Comparison of ENCODE assay signal across 8 cellular contexts in genomic region chr2:36356990-36357505, GRCh38. TPM values are rescaled to one million over a fixed set of nuclear protein-coding genes. Genes with fewer than 3 reads are reported as not detected.
A peak's percentile ranks its signal among the peaks of the same experiment; 100 is the strongest.
DNase-seq lines count a peak whose midpoint lies in the region; ATAC-seq and TF ChIP-seq lines count a peak whose summit lies in the region.

No MANE protein-coding gene starts in this region.

- H3K9me3 ChIP-seq in SJSA1 (replicated peaks) (no peaks in the 10 kb centered on the region), duodenal mucosa (ENCODE audit: control insufficient read depth in 1 of 2, low read length in 2 of 2) (no peaks in the 10 kb centered on the region), mucosa of rectum (ENCODE audit: control insufficient read depth in 2 of 2, low read length in 2 of 2) (no peaks in the 10 kb centered on the region), tibial artery (no peaks in the 10 kb centered on the region)

- ATAC-seq in HG02852 (IDR thresholded peaks at IDR 0.05; ENCODE audit: unreplicated experiment): peak; percentile 11

- H3K27me3 ChIP-seq in SJSA1 (replicated peaks): no peaks in the 10 kb centered on the region
- H3K27me3 ChIP-seq in duodenal mucosa (ENCODE audit: control insufficient read depth in 1 of 2, insufficient read depth in 2 of 2, low read length in 2 of 2): no peaks in the 10 kb centered on the region
- H3K27me3 ChIP-seq in mucosa of rectum (ENCODE audit: control insufficient read depth in 2 of 2, insufficient read depth in 2 of 2, low read length in 2 of 2): no peaks in the 10 kb centered on the region
- no peaks in the 10 kb centered on the region for H3K27me3 ChIP-seq in tibial artery

- in situ Hi-C loops in GM13977 (cut with MboI; ENCODE audit: low pct_unique_long_range_greater_than_20kb, low sequenced_read_pairs, unreplicated experiment): loop anchor here (25.0 kb wide), 1 partner anchor 305 kb away; no protein-coding TSS in a partner anchor

- H3K36me3 ChIP-seq in SJSA1: peaks cover 67% of the 10 kb centered on the region
- no peaks in the 10 kb centered on the region for H3K36me3 ChIP-seq in duodenal mucosa (ENCODE audit: control insufficient read depth in 1 of 2, insufficient read depth in 2 of 2, low read length in 2 of 2)
- no peaks in the 10 kb centered on the region for H3K36me3 ChIP-seq in mucosa of rectum (ENCODE audit: control insufficient read depth in 2 of 2, insufficient read depth in 2 of 2, low read length in 2 of 2)
- no peaks in the 10 kb centered on the region for H3K36me3 ChIP-seq in tibial artery

- DNase-seq in NCI-H748 (lab: John Stamatoyannopoulos, UW; ENCODE audit: unreplicated experiment): peak; percentile 31
- DNase-seq in NCI-H748 treated with DMSO at 0.1 percent for 48 hours (lab: John Stamatoyannopoulos, UW): no peak
- DNase-seq in SJSA1 (ENCODE audit: low read depth in 1 of 2, low spot score in 2 of 2): peak in 1 of 2 experiments; percentile 57
- no peak for DNase-seq in tibial artery
- no peak for DNase-seq in GM13977 (ENCODE audit: low spot score)

- H3K4me3 ChIP-seq in SJSA1 (peak overlapping the region; percentile 92), duodenal mucosa (ENCODE audit: low read depth in 1 of 2, low read length in 2 of 2) (peak overlapping the region; percentile 80 to 90), mucosa of rectum (ENCODE audit: low read length in 2 of 2) (peak overlapping the region; percentile 73 to 89), tibial artery (peak overlapping the region; percentile 94)

- intact Hi-C loops in tibial artery (cut with DNase I; ENCODE audit: low total_unique reads): loop anchor here (5.0 kb wide), 1 partner anchor 100 kb away; no protein-coding TSS in a partner anchor

- H3K4me1 ChIP-seq in SJSA1 (replicated peaks) (peaks cover 58% of the 10 kb centered on the region), duodenal mucosa (ENCODE audit: control insufficient read depth in 1 of 2, insufficient read depth in 2 of 2, low read length in 2 of 2) (peaks cover 30 to 31% of the 10 kb centered on the region in 2 donors), mucosa of rectum (ENCODE audit: control insufficient read depth in 2 of 2, insufficient read depth in 2 of 2, low read length in 2 of 2) (peaks cover 21 to 44% of the 10 kb centered on the region in 2 donors), tibial artery (peaks cover 0 to 63% (median 40%) of the 10 kb centered on the region in 4 donors)

- H3K27ac ChIP-seq in SJSA1: peak overlapping the region; percentile 79
- H3K27ac ChIP-seq in duodenal mucosa (ENCODE audit: low read depth, low read length): peak overlapping the region; percentile 75
- H3K27ac ChIP-seq in mucosa of rectum (ENCODE audit: low read depth in 2 of 2, low read length in 2 of 2): peak overlapping the region; percentile 83 to 85
- H3K27ac ChIP-seq in tibial artery: peak overlapping the region; percentile 92 to 97

- no peak for TF ChIP-seq CTCF in tibial artery (IDR thresholded peaks at IDR 0.05)
- no peak for TF ChIP-seq CTCF in GM13977 (IDR thresholded peaks at IDR 0.05; ENCODE audit: extremely low read depth, insufficient read depth, missing control alignments)

- peak overlapping the region; percentile 54 to 80 for H3K9ac ChIP-seq in duodenal mucosa (ENCODE audit: low read depth in 1 of 2, low read length in 2 of 2)
- H3K9ac ChIP-seq in mucosa of rectum (ENCODE audit: low read depth in 1 of 2, low read length in 2 of 2): peak overlapping the region; percentile 71 to 89

RNA-seq across cellular contexts. Expression of gene CRIM1, which starts 1.5 kb away (rescaled TPM):
- 245 and 249 TPM in 2 replicates for total RNA-seq in SJSA1 (2014; rRNA removed; shearing (Covaris generic))
